Comparison of ENCODE assay signal across 21 cellular contexts in genomic region chr10:43222296-43222695, GRCh38. TPM values are rescaled to one million over a fixed set of nuclear protein-coding genes. Genes with fewer than 3 reads are reported as not detected.
DNase-seq lines count a peak whose midpoint lies in the region; ATAC-seq and TF ChIP-seq lines count a peak whose summit lies in the region.
"Had no signal": no experiment of that assay in that cellular context is flagged by ENCODE, and none has a peak within 500 bp of the region (broad histone marks: within the 10 kb centered on the region; RNA-seq: fewer than 3 reads in every experiment).

No MANE protein-coding gene starts in this region.

- in situ Hi-C loops in ACHN (cut with HindIII; ENCODE audit: low pct_ligation_motif_present, low pct_unique_long_range_greater_than_20kb, low sequenced_read_pairs) = no loop called here

- H3K4me1 Mint-ChIP-seq in brain = peaks cover 51% of the 10 kb centered on the region

- TF ChIP-seq CTCF in heart right ventricle (IDR thresholded peaks at IDR 0.05) (no peak), brain (conservative IDR thresholded peaks at IDR 0.05) (no peak), WERI-Rb-1 (IDR thresholded peaks at IDR 0.05; ENCODE audit: low read depth, low read length) (no peak)

- H3K9me3 Mint-ChIP-seq in brain = peaks cover 0 to 1% (median 0%) of the 10 kb centered on the region in 5 experiments
- H3K9me3 Mint-ChIP-seq: activated CD4-positive, alpha-beta T cell treated with anti-CD3 and anti-CD28 coated beads, Interleukin-2, amount 10 ng/mL, durations not matched to agents 24 days and 14 days; dendritic cell treated with granulocyte-macrophage colony-stimulating factor and Interleukin-4, amounts not matched to agents 40 ng/mL and 50 ng/mL, for 4 days; GM23338; neural crest cell had no signal

- H3K9me3 ChIP-seq in heart right ventricle = no peaks in the 10 kb centered on the region
- H3K9me3 ChIP-seq in WERI-Rb-1 (ENCODE audit: severe bottlenecking) = no peaks in the 10 kb centered on the region
- H3K9me3 ChIP-seq: testis had no signal

- peak overlapping the region in 3 of 5 experiments; percentile 14 to 65 (median 49) for H3K27ac Mint-ChIP-seq in brain
- H3K27ac Mint-ChIP-seq: activated CD4-positive, alpha-beta T cell treated with anti-CD3 and anti-CD28 coated beads, Interleukin-2, amount 10 ng/mL, durations not matched to agents 24 days and 14 days; dendritic cell treated with granulocyte-macrophage colony-stimulating factor and Interleukin-4, amounts not matched to agents 40 ng/mL and 50 ng/mL, for 4 days; GM23338 had no signal

- intact Hi-C loops in cardiac septum (cut with DNase I) = no loop called here
- intact Hi-C loops in heart right ventricle (cut with DNase I) = no loop called here

- H3K27me3 Mint-ChIP-seq in brain = peaks cover 19% of the 10 kb centered on the region

- H3K36me3 ChIP-seq in heart right ventricle = no peaks in the 10 kb centered on the region
- no peaks in the 10 kb centered on the region for H3K36me3 ChIP-seq in WERI-Rb-1

- ATAC-seq in heart right ventricle = no peak

- H3K27ac ChIP-seq in heart right ventricle = no peak overlapping the region
- no peak overlapping the region for H3K27ac ChIP-seq in WERI-Rb-1
- H3K27ac ChIP-seq: testis had no signal

- no peaks in the 10 kb centered on the region for H3K36me3 Mint-ChIP-seq in brain

- H3K4me3 ChIP-seq in heart right ventricle (no peak overlapping the region), WERI-Rb-1 (ENCODE audit: low read depth, low read length) (no peak overlapping the region)
- H3K4me3 ChIP-seq: GM23338, testis had no signal

- WGBS in heart right ventricle, 2 donors = 82 to 92% methylated on average over 3 of the region's 3 CpGs

- H3K4me1 ChIP-seq in heart right ventricle = no peaks in the 10 kb centered on the region
- H3K4me1 ChIP-seq: testis had no signal

- H3K27me3 ChIP-seq in heart right ventricle (peaks cover 0 to 35% (median 4%) of the 10 kb centered on the region in 7 donors), WERI-Rb-1 (ENCODE audit: insufficient read depth, low read depth, severe bottlenecking) (no peaks in the 10 kb centered on the region)
- H3K27me3 ChIP-seq: testis had no signal

- DNase-seq in cardiac septum (ENCODE audit: low spot score) (peak; percentile 51), heart right ventricle (no peak), mesenteric fat pad (ENCODE audit: low spot score) (peak; percentile 39), glomerular visceral epithelial cell (ENCODE audit: extremely low spot score) (no peak), WERI-Rb-1 (no peak), ACHN (no peak)
- DNase-seq: activated CD4-positive, alpha-beta T cell treated with anti-CD3 and anti-CD28 coated beads, Interleukin-2, amount 10 ng/mL, durations not matched to agents 24 days and 14 days; COR-L47; EL; foreskin melanocyte; Karpas-422; NCI-H1048; NCI-H526; stimulated activated CD4-positive, alpha-beta T cell treated with anti-CD3 and anti-CD28 coated beads, Interleukin-12 subunit alpha, Interleukin-12 subunit beta, amount 100 ng/mL, for 4 hours; SW 1271; testis had no signal

- H3K4me3 Mint-ChIP-seq in brain = no peak overlapping the region
- H3K4me3 Mint-ChIP-seq: activated CD4-positive, alpha-beta T cell treated with anti-CD3 and anti-CD28 coated beads, Interleukin-2, amount 10 ng/mL, durations not matched to agents 24 days and 14 days; dendritic cell treated with granulocyte-macrophage colony-stimulating factor and Interleukin-4, amounts not matched to agents 40 ng/mL and 50 ng/mL, for 4 days; GM23338; neural crest cell had no signal

RNA-seq across cellular contexts. Expression of gene RASGEF1A, which starts 44.6 kb away (rescaled TPM):
- total RNA-seq in cardiac septum (1.0 TPM), heart right ventricle (1 to 10 TPM in 7 of 10 donors, under 1 TPM in 3; 0.63 to 2.4 (median 1.4) TPM), mesenteric fat pad (1.8 TPM)
- polyA plus RNA-seq in heart right ventricle (under 1 TPM; 0.16 to 0.44 TPM), brain (ENCODE audit: insufficient read depth, low read depth, low replicate concordance) (3.2 TPM)
- total RNA-seq: HT1080 had no signal

Comparison
In these comparisons a context has a peak if more than half of its experiments do, and no peak if none do; other contexts are left out.
1. DNase-seq: peak in cardiac septum (single experiment) and mesenteric fat pad (single experiment); none in heart right ventricle (0 of 2), glomerular visceral epithelial cell (single experiment), WERI-Rb-1 (single experiment) and ACHN (single experiment).